Comparison of ENCODE assay signal across 15 cellular contexts in genomic region chr17:40430272-40431230, GRCh38.
"Had no signal": no experiment of that assay in that cellular context is flagged by ENCODE, and none has a peak within 500 bp of the region (broad histone marks: within the 10 kb centered on the region; RNA-seq: fewer than 3 reads in every experiment).

No MANE protein-coding gene starts in this region.

- ATAC-seq: effector memory CD8-positive, alpha-beta T cell; heart right ventricle; naive thymus-derived CD4-positive, alpha-beta T cell; psoas muscle had no signal

- H3K27ac Mint-ChIP-seq: activated naive CD4-positive, alpha-beta T cell treated with anti-CD3 and anti-CD28 coated beads, Interleukin-2, amount 10 ng/mL, durations not matched to agents 7 days and 5 days; activated T-helper 2 cell treated with anti-CD3 and anti-CD28 coated beads, Interferon-gamma antibody, Interleukin-2, Interleukin-4, amounts not matched to agents 10 μg/mL and 5 μg/mL and 100 μg/mL, durations not matched to agents 14 hours and 24 hours and 36 hours; neural progenitor cell had no signal

- H3K27ac ChIP-seq: esophagus squamous epithelium, heart right ventricle, neural progenitor cell, psoas muscle, SJSA1, uterus, VCaP had no signal

- H3K4me1 ChIP-seq: psoas muscle, SJSA1 had no signal

- H3K4me3 Mint-ChIP-seq: activated naive CD4-positive, alpha-beta T cell treated with anti-CD3 and anti-CD28 coated beads, Interleukin-2, amount 10 ng/mL, durations not matched to agents 7 days and 5 days; effector memory CD8-positive, alpha-beta T cell; naive thymus-derived CD4-positive, alpha-beta T cell; neural progenitor cell had no signal

- H3K36me3 Mint-ChIP-seq: naive thymus-derived CD4-positive, alpha-beta T cell; neural progenitor cell had no signal

- H3K36me3 ChIP-seq: esophagus squamous epithelium, heart right ventricle, neural progenitor cell, SJSA1, uterus had no signal

- H3K9me3 ChIP-seq: esophagus squamous epithelium, heart right ventricle, psoas muscle, SJSA1, uterus had no signal

- H3K27me3 ChIP-seq: esophagus squamous epithelium, heart right ventricle, neural progenitor cell, SJSA1, uterus had no signal

- H3K4me3 ChIP-seq: esophagus squamous epithelium, heart right ventricle, neural progenitor cell, psoas muscle, SJSA1, uterus had no signal

- H3K9me3 Mint-ChIP-seq: activated naive CD4-positive, alpha-beta T cell treated with anti-CD3 and anti-CD28 coated beads, Interleukin-2, amount 10 ng/mL, durations not matched to agents 7 days and 5 days; activated T-helper 2 cell treated with anti-CD3 and anti-CD28 coated beads, Interferon-gamma antibody, Interleukin-2, Interleukin-4, amounts not matched to agents 10 μg/mL and 5 μg/mL and 100 μg/mL, durations not matched to agents 14 hours and 24 hours and 36 hours; effector memory CD8-positive, alpha-beta T cell had no signal

- DNase-seq: activated CD4-positive, alpha-beta T cell treated with anti-CD3 and anti-CD28 coated beads, Interleukin-2, amount 50 U/mL, for 4 hours; activated naive CD4-positive, alpha-beta T cell treated with anti-CD3 and anti-CD28 coated beads, Interleukin-2, amount 10 ng/mL, durations not matched to agents 7 days and 5 days; dermis blood vessel endothelial cell; effector memory CD8-positive, alpha-beta T cell; esophagus squamous epithelium; heart right ventricle; mesenchymal stem cell; psoas muscle; T-helper 2 cell; uterus had no signal
